Comparison of ENCODE assay signal across 1 cellular context in genomic region chr14:65412189-65412846, GRCh38.
TF ChIP-seq lines count a peak whose summit lies in the region.

TSS of gene FUT8 (plus strand) at chr14:65412730. CDS start at chr14:65561564, 148,834 bp downstream.

TF ChIP-seq in HepG2, 621 proteins besides CTCF, POLR2A, EP300 and RAD21 (continued from another document):
- TF ChIP-seq ZBTB10 (CRISPR knock-in tag; IDR thresholded peaks at IDR 0.05; ENCODE audit: borderline replicate concordance) (no peak), CCDC6 (CRISPR knock-in tag; IDR thresholded peaks at IDR 0.05) (peak; percentile 82; the same call in 1 of the 2 replicates), ZNF20 (CRISPR knock-in tag; IDR thresholded peaks at IDR 0.05) (no peak), ZNF484 (CRISPR knock-in tag; IDR thresholded peaks at IDR 0.05; ENCODE audit: borderline replicate concordance, low read depth) (no peak), ZBTB34 (CRISPR knock-in tag; IDR thresholded peaks at IDR 0.05) (no peak; the same call in none of the 2 replicates), ZNF292 (CRISPR knock-in tag; IDR thresholded peaks at IDR 0.05; ENCODE audit: borderline replicate concordance, low read depth) (0 out of 2 replicates have a peak, but pooled peaks have one; percentile 10), STAT6 (CRISPR knock-in tag; IDR thresholded peaks at IDR 0.05; ENCODE audit: borderline replicate concordance) (no peak), ZBTB3 (CRISPR knock-in tag; IDR thresholded peaks at IDR 0.05; ENCODE audit: borderline replicate concordance, low read depth) (no peak), ZNF414 (CRISPR knock-in tag; IDR thresholded peaks at IDR 0.05) (peak; percentile 95), ZNF563 (CRISPR knock-in tag; IDR thresholded peaks at IDR 0.05) (no peak; the same call in 1 of the 2 replicates), MIER3 (CRISPR knock-in tag; IDR thresholded peaks at IDR 0.05; ENCODE audit: borderline replicate concordance) (peak; percentile 51; the same call in 1 of the 2 replicates), DZIP1 (CRISPR knock-in tag; IDR thresholded peaks at IDR 0.05) (no peak), SMAD9 (CRISPR knock-in tag; IDR thresholded peaks at IDR 0.05) (no peak), ZBTB37 (CRISPR knock-in tag; IDR thresholded peaks at IDR 0.05) (no peak), HES4 (CRISPR knock-in tag; IDR thresholded peaks at IDR 0.05; ENCODE audit: borderline replicate concordance) (no peak; the same call in 1 of the 2 replicates), ZNF776 (CRISPR knock-in tag; IDR thresholded peaks at IDR 0.05) (no peak), DPF2 (CRISPR knock-in tag; IDR thresholded peaks at IDR 0.05; ENCODE audit: borderline replicate concordance, low read depth) (no peak), PRDM4 (CRISPR knock-in tag; IDR thresholded peaks at IDR 0.05; ENCODE audit: borderline replicate concordance) (0 out of 2 replicates have a peak, but pooled peaks have one; percentile 44), CEBPB (IDR thresholded peaks at IDR 0.05; ENCODE audit: borderline replicate concordance, low read depth, low read length) (no peak), MXD1 (CRISPR knock-in tag; IDR thresholded peaks at IDR 0.05) (no peak; the same call in 1 of the 2 replicates), ZNF552 (CRISPR knock-in tag; IDR thresholded peaks at IDR 0.05; ENCODE audit: borderline replicate concordance) (peak; percentile 79), ZNF577 (CRISPR knock-in tag; IDR thresholded peaks at IDR 0.05; ENCODE audit: borderline replicate concordance, low read depth) (no peak), ZNF672 (CRISPR knock-in tag; IDR thresholded peaks at IDR 0.05) (no peak), ARNTL (CRISPR knock-in tag; IDR thresholded peaks at IDR 0.05) (no peak; the same call in 1 of the 2 replicates), ATM (IDR thresholded peaks at IDR 0.05; ENCODE audit: borderline replicate concordance) (no peak), ZNF788 (CRISPR knock-in tag; IDR thresholded peaks at IDR 0.05; ENCODE audit: borderline replicate concordance) (0 out of 2 replicates have a peak, but pooled peaks have one; percentile 60), ZUFSP (CRISPR knock-in tag; IDR thresholded peaks at IDR 0.05; ENCODE audit: borderline replicate concordance) (no peak), ZNF3 (CRISPR knock-in tag; IDR thresholded peaks at IDR 0.05) (no peak), ZNF225 (CRISPR knock-in tag; IDR thresholded peaks at IDR 0.05) (peak; percentile 23; the same call in 1 of the 2 replicates), TOE1 (CRISPR knock-in tag; IDR thresholded peaks at IDR 0.05) (no peak), RARA (CRISPR knock-in tag; IDR thresholded peaks at IDR 0.05) (peak; percentile 35; the same call in 1 of the 2 replicates), AHR (CRISPR knock-in tag; IDR thresholded peaks at IDR 0.05) (no peak)
TF ChIP-seq in HepG2: peak in this region for 202.
